24 cellular contexts compared by ENCODE assay signal in the genomic region with DNA sequence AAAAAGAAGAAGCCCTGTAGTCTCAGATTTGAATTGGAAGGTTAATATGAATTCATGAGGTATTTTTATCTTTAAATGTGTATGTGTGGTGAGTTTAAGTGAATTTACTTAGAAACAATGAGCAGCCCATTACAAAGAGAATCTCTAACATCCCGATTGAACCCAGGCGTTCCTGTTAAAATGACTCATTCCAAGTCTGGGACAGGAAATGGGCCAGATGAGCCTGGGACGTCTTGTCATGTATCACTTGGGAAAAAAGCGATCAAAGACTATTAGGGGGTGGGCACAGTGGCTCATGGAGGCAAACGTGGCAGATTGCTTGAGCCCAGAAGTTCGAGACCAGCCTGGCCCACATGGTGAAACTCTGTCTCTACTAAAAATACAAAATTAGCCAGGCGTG.
"Had no signal": no experiment of that assay in that cellular context is flagged by ENCODE, and none has a peak within 500 bp of the region (broad histone marks: within the 10 kb centered on the region; RNA-seq: fewer than 3 reads in every experiment).

No MANE protein-coding gene starts in this region.

- H3K36me3 Mint-ChIP-seq: natural killer cell treated with Interleukin-12 subunit alpha and Interleukin-12 subunit beta and Interleukin-15 and Interleukin-18, amount 100 ng/mL, for 72 hours had no signal

- H3K27ac Mint-ChIP-seq: activated CD4-positive, alpha-beta T cell treated with anti-CD3 and anti-CD28 coated beads, Interleukin-2, amount 10 ng/mL, durations not matched to agents 7 days and 5 days; activated CD8-positive, alpha-beta T cell treated with anti-CD3 and anti-CD28 coated beads for 36 hours; activated naive CD8-positive, alpha-beta T cell treated with anti-CD3 and anti-CD28 coated beads, Interleukin-2, amount 50 U/mL, for 24 hours; activated T-helper 1 cell treated with anti-CD3 and anti-CD28 coated beads, Interleukin-12 subunit alpha, Interleukin-12 subunit beta, Interleukin-2, Interleukin-4 antibody, amounts not matched to agents 30 ng/mL and 10 ng/mL and 1 ng/mL, durations not matched to agents 14 hours and 24 hours and 36 hours; natural killer cell treated with Interleukin-12 subunit alpha and Interleukin-12 subunit beta and Interleukin-15 and Interleukin-18, amount 100 ng/mL, for 72 hours; stimulated activated effector memory CD8-positive, alpha-beta T cell treated with anti-CD3 and anti-CD28 coated beads, Interleukin-12 subunit alpha, Interleukin-12 subunit beta, amount 100 ng/mL, for 72 hours; T-helper 2 cell treated with Interferon-gamma antibody and Interleukin-4, amounts not matched to agents 5 μg/mL and 100 μg/mL, for 36 hours had no signal

- H3K4me3 ChIP-seq: right lobe of liver, skin epidermis, stomach, suprapubic skin, tibial nerve, uterus had no signal

- DNase-seq: activated CD4-positive, alpha-beta T cell treated with anti-CD3 and anti-CD28 coated beads, Interleukin-2, amount 10 ng/mL, durations not matched to agents 7 days and 5 days; activated CD4-positive, CD25-positive, alpha-beta regulatory T cell treated with anti-CD3 and anti-CD28 coated beads, Interleukin-2, amount 50 U/mL, for 72 hours; activated CD8-positive, alpha-beta T cell treated with anti-CD3 and anti-CD28 coated beads for 36 hours; activated gamma-delta T cell; activated naive CD4-positive, alpha-beta T cell treated with anti-CD3 and anti-CD28 coated beads, Interleukin-2, amount 50 U/mL, for 16 hours; activated naive CD8-positive, alpha-beta T cell treated with anti-CD3 and anti-CD28 coated beads, Interleukin-2, amount 50 U/mL, for 24 hours; effector CD4-positive, alpha-beta T cell; foreskin melanocyte; hypothalamus; mammary epithelial cell; midbrain; right lobe of liver; stimulated activated CD4-positive, alpha-beta T cell treated with anti-CD3 and anti-CD28 coated beads, Interleukin-2, amount 100 ng/mL, for 24 hours; stomach; uterus; WERI-Rb-1 had no signal

- H3K9me3 ChIP-seq: right lobe of liver, suprapubic skin, uterus had no signal

- ATAC-seq: activated CD8-positive, alpha-beta T cell treated with anti-CD3 and anti-CD28 coated beads for 36 hours; activated naive CD8-positive, alpha-beta T cell treated with anti-CD3 and anti-CD28 coated beads, Interleukin-2, amount 50 U/mL, for 24 hours; natural killer cell treated with Interleukin-12 subunit alpha and Interleukin-12 subunit beta and Interleukin-15 and Interleukin-18, amount 100 ng/mL, for 72 hours; right lobe of liver; stimulated activated effector memory CD8-positive, alpha-beta T cell treated with anti-CD3 and anti-CD28 coated beads, Interleukin-12 subunit alpha, Interleukin-12 subunit beta, amount 100 ng/mL, for 72 hours had no signal

- H3K27ac ChIP-seq: neutrophil, right lobe of liver, WERI-Rb-1 had no signal

- H3K4me1 ChIP-seq: right lobe of liver, stomach, suprapubic skin, tibial nerve, uterus had no signal

- H3K4me3 Mint-ChIP-seq: activated CD4-positive, alpha-beta T cell treated with anti-CD3 and anti-CD28 coated beads, Interleukin-2, amount 10 ng/mL, durations not matched to agents 7 days and 5 days; activated CD8-positive, alpha-beta T cell treated with anti-CD3 and anti-CD28 coated beads for 36 hours; activated naive CD8-positive, alpha-beta T cell treated with anti-CD3 and anti-CD28 coated beads, Interleukin-2, amount 50 U/mL, for 24 hours; activated T-helper 1 cell treated with anti-CD3 and anti-CD28 coated beads, Interleukin-12 subunit alpha, Interleukin-12 subunit beta, Interleukin-2, Interleukin-4 antibody, amounts not matched to agents 30 ng/mL and 10 ng/mL and 1 ng/mL, durations not matched to agents 14 hours and 24 hours and 36 hours; natural killer cell treated with Interleukin-12 subunit alpha and Interleukin-12 subunit beta and Interleukin-15 and Interleukin-18, amount 100 ng/mL, for 72 hours; stimulated activated effector memory CD8-positive, alpha-beta T cell treated with anti-CD3 and anti-CD28 coated beads, Interleukin-12 subunit alpha, Interleukin-12 subunit beta, amount 100 ng/mL, for 72 hours; T-helper 2 cell treated with Interferon-gamma antibody and Interleukin-4, amounts not matched to agents 5 μg/mL and 100 μg/mL, for 36 hours had no signal

- H3K9me3 Mint-ChIP-seq: natural killer cell treated with Interleukin-12 subunit alpha and Interleukin-12 subunit beta and Interleukin-15 and Interleukin-18, amount 100 ng/mL, for 72 hours; stimulated activated effector memory CD8-positive, alpha-beta T cell treated with anti-CD3 and anti-CD28 coated beads, Interleukin-12 subunit alpha, Interleukin-12 subunit beta, amount 100 ng/mL, for 72 hours had no signal

- H3K4me1 Mint-ChIP-seq: activated CD4-positive, alpha-beta T cell treated with anti-CD3 and anti-CD28 coated beads, Interleukin-2, amount 10 ng/mL, durations not matched to agents 7 days and 5 days; activated naive CD8-positive, alpha-beta T cell treated with anti-CD3 and anti-CD28 coated beads, Interleukin-2, amount 50 U/mL, for 24 hours; stimulated activated effector memory CD8-positive, alpha-beta T cell treated with anti-CD3 and anti-CD28 coated beads, Interleukin-12 subunit alpha, Interleukin-12 subunit beta, amount 100 ng/mL, for 72 hours had no signal

- H3K27me3 Mint-ChIP-seq: activated CD4-positive, alpha-beta T cell treated with anti-CD3 and anti-CD28 coated beads, Interleukin-2, amount 10 ng/mL, durations not matched to agents 7 days and 5 days; activated CD8-positive, alpha-beta T cell treated with anti-CD3 and anti-CD28 coated beads for 36 hours; activated naive CD8-positive, alpha-beta T cell treated with anti-CD3 and anti-CD28 coated beads, Interleukin-2, amount 50 U/mL, for 24 hours; natural killer cell treated with Interleukin-12 subunit alpha and Interleukin-12 subunit beta and Interleukin-15 and Interleukin-18, amount 100 ng/mL, for 72 hours had no signal

- H3K36me3 ChIP-seq: uterus had no signal

- H3K27me3 ChIP-seq: neutrophil, right lobe of liver, stomach, suprapubic skin, tibial nerve, uterus had no signal
